9 cellular contexts compared by ENCODE assay signal in genomic region chr10:79320785-79321493, GRCh38. TPM values are rescaled to one million over a fixed set of nuclear protein-coding genes. Genes with fewer than 3 reads are reported as not detected.
DNase-seq lines count a peak whose midpoint lies in the region; ATAC-seq and TF ChIP-seq lines count a peak whose summit lies in the region.
"Had no signal": no experiment of that assay in that cellular context is flagged by ENCODE, and none has a peak within 500 bp of the region (broad histone marks: within the 10 kb centered on the region; RNA-seq: fewer than 3 reads in every experiment).

No MANE protein-coding gene starts in this region.

- DNase-seq in activated T-cell treated with anti-CD3 and anti-CD28 coated beads, Interleukin-2, amount 50 U/mL, for 24 hours, result no peak
- DNase-seq in activated T-cell treated with anti-CD3 and anti-CD28 coated beads for 4 hours (no peak), Panc1 (ENCODE audit: low read depth, low spot score) (no peak), dedifferentiated amniotic fluid mesenchymal stem cell (ENCODE audit: extremely low spot score) (peak; percentile 86), spleen (no peak), NCI-H1092 treated with DMSO at 0.1 percent for 48 hours (lab: John Stamatoyannopoulos, UW) (no peak), DMS114 treated with DMSO at 0.1 percent for 48 hours (lab: John Stamatoyannopoulos, UW; ENCODE audit: unreplicated experiment) (no peak)
- DNase-seq: H7 had no signal

- no peaks in the 10 kb centered on the region for H3K27me3 Mint-ChIP-seq in activated T-cell treated with anti-CD3 and anti-CD28 coated beads, Interleukin-2, amount 50 U/mL, for 24 hours

- in situ Hi-C loops in Panc1 (cut with HindIII; ENCODE audit: low pct_unique_long_range_greater_than_20kb, low sequenced_read_pairs), result no loop called here

- H3K9me3 Mint-ChIP-seq in activated T-cell treated with anti-CD3 and anti-CD28 coated beads, Interleukin-2, amount 50 U/mL, for 24 hours, result peaks cover 16% of the 10 kb centered on the region

- H3K4me1 ChIP-seq in Panc1 (ENCODE audit: control insufficient read depth, insufficient read depth, low read length) (no peaks in the 10 kb centered on the region; the same call in none of the 2 replicates), spleen (peaks cover 23 to 85% (median 65%) of the 10 kb centered on the region in 6 donors)

- ATAC-seq in Panc1 (peak; percentile 41; the same call in 1 of the 2 replicates), HG02642 (IDR thresholded peaks at IDR 0.05; ENCODE audit: poor library complexity, unreplicated experiment) (no peak)

- POLR2A ChIA-PET in Panc1 (lab: Charles Lee), result no interaction called here

- H3K9me3 ChIP-seq in Panc1 (ENCODE audit: control insufficient read depth, insufficient read depth, low read depth, low read length) (no peaks in the 10 kb centered on the region), spleen (no peaks in the 10 kb centered on the region)

- no peaks in the 10 kb centered on the region for H3K36me3 Mint-ChIP-seq in activated T-cell treated with anti-CD3 and anti-CD28 coated beads, Interleukin-2, amount 50 U/mL, for 24 hours (ENCODE audit: low read depth)

- no peak for TF ChIP-seq POLR2A in spleen (IDR thresholded peaks at IDR 0.05)

- H3K27me3 ChIP-seq in Panc1 (ENCODE audit: control insufficient read depth, insufficient read depth, low read length), result no peaks in the 10 kb centered on the region
- H3K27me3 ChIP-seq in spleen (replicated peaks in 1 of 7), result no peaks in the 10 kb centered on the region

- peak overlapping the region; percentile 76 for H3K27ac Mint-ChIP-seq in activated T-cell treated with anti-CD3 and anti-CD28 coated beads, Interleukin-2, amount 50 U/mL, for 24 hours

- H3K4me3 Mint-ChIP-seq in activated T-cell treated with anti-CD3 and anti-CD28 coated beads, Interleukin-2, amount 50 U/mL, for 24 hours, result no peak overlapping the region

- WGBS in spleen, 5 donors, result 70 to 82% (median 78%) methylated on average over 8 of the region's 8 CpGs

- TF ChIP-seq CTCF in Panc1 (IDR thresholded peaks at IDR 0.05), result no peak
- TF ChIP-seq CTCF in spleen (IDR thresholded peaks at IDR 0.05 in 8 of 11, conservative IDR thresholded peaks at IDR 0.05 in 3 of 11), result no peak

- H3K27ac ChIP-seq in Panc1 (ENCODE audit: low read length) (no peak overlapping the region), spleen (peak overlapping the region in 6 of 8 donors; percentile 4 to 77 (median 52))

- no peaks in the 10 kb centered on the region for H3K36me3 ChIP-seq in Panc1 (ENCODE audit: control insufficient read depth, insufficient read depth, low read length)
- H3K36me3 ChIP-seq in spleen, result no peaks in the 10 kb centered on the region

- no peak overlapping the region for H3K4me3 ChIP-seq in Panc1 (ENCODE audit: low read depth in 2 of 2, low read length in 2 of 2)
- no peak overlapping the region for H3K4me3 ChIP-seq in spleen

- intact Hi-C loops in Panc1 (cut with micrococcal nuclease; ENCODE audit: unreplicated experiment) (no loop called here), spleen (cut with DNase I; ENCODE audit: low total_unique reads) (no loop called here)

- BruUV-seq in Panc1 (replicated peaks; lab: Mats Ljungman, UMichigan), result no TSS peak

- peaks cover 90% of the 10 kb centered on the region for H3K4me1 Mint-ChIP-seq in activated T-cell treated with anti-CD3 and anti-CD28 coated beads, Interleukin-2, amount 50 U/mL, for 24 hours (ENCODE audit: low read depth)

- CTCF ChIA-PET in Panc1 (lab: Charles Lee), result no interaction called here

RNA-seq across cellular contexts. Expression of gene PPIF, which starts 26.3 kb away (rescaled TPM):
- total RNA-seq in Panc1 (2021; ENCODE audit: unreplicated experiment) (59.0 TPM), spleen (10 to 100 TPM; 65.0 to 99.3 (median 73.2) TPM)
- polyA plus RNA-seq in Panc1 (2012; ENCODE audit: insufficient read length), result 60.3 TPM
- polyA plus RNA-seq in spleen, result 10 to 100 TPM; 29.2 to 66.9 (median 33.5) TPM
